In the genomic region with DNA sequence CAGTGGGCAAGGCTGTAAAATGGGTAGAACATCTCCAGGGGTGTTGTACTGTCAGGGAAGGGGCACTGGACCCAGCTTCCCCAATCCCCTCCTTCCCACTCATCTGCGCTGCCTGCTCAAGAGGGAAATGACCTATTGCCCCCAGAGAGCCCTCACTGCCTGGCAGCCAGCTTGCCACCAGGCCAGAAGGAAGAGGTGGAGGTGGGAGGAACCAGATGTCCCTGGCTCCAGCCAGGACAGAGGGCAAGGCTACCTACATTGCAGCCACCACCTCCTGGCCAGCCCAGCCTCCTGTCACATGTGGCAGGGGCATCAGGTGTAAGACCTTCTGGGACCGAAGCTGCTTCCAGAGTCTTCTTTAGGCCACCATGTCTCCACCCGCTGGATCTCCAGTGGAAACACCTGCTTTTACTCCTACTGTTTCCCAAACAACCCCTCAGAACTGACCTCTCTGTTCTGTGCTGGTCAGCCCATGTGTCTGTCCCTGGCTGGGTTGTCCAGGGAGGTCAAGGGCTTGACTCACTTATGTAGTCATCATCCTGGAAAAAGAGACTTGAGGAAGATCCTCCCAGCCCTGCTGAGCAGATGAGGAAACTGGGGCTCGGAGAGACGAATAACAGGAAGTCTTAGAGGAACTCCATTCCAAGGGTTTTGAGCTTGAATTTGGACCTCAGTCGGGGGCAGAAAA, we compare ENCODE assay signal across 1 cellular context.
TF ChIP-seq lines count a peak whose summit lies in the region.

No MANE protein-coding gene starts in this region.

TF ChIP-seq in A549, 52 proteins besides CTCF, POLR2A, EP300 and RAD21 (continued from another document):
- TF ChIP-seq, protein P1, sequence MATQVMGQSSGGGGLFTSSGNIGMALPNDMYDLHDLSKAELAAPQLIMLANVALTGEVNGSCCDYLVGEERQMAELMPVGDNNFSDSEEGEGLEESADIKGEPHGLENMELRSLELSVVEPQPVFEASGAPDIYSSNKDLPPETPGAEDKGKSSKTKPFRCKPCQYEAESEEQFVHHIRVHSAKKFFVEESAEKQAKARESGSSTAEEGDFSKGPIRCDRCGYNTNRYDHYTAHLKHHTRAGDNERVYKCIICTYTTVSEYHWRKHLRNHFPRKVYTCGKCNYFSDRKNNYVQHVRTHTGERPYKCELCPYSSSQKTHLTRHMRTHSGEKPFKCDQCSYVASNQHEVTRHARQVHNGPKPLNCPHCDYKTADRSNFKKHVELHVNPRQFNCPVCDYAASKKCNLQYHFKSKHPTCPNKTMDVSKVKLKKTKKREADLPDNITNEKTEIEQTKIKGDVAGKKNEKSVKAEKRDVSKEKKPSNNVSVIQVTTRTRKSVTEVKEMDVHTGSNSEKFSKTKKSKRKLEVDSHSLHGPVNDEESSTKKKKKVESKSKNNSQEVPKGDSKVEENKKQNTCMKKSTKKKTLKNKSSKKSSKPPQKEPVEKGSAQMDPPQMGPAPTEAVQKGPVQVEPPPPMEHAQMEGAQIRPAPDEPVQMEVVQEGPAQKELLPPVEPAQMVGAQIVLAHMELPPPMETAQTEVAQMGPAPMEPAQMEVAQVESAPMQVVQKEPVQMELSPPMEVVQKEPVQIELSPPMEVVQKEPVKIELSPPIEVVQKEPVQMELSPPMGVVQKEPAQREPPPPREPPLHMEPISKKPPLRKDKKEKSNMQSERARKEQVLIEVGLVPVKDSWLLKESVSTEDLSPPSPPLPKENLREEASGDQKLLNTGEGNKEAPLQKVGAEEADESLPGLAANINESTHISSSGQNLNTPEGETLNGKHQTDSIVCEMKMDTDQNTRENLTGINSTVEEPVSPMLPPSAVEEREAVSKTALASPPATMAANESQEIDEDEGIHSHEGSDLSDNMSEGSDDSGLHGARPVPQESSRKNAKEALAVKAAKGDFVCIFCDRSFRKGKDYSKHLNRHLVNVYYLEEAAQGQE (IDR thresholded peaks at IDR 0.05) = no peak
- no peak for TF ChIP-seq HDAC2 (IDR thresholded peaks at IDR 0.05)
- TF ChIP-seq, protein P2, sequence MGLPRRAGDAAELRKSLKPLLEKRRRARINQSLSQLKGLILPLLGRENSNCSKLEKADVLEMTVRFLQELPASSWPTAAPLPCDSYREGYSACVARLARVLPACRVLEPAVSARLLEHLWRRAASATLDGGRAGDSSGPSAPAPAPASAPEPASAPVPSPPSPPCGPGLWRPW (IDR thresholded peaks at IDR 0.05) = no peak
- TF ChIP-seq JUN (IDR thresholded peaks at IDR 0.05) = no peak
